In the genomic region with DNA sequence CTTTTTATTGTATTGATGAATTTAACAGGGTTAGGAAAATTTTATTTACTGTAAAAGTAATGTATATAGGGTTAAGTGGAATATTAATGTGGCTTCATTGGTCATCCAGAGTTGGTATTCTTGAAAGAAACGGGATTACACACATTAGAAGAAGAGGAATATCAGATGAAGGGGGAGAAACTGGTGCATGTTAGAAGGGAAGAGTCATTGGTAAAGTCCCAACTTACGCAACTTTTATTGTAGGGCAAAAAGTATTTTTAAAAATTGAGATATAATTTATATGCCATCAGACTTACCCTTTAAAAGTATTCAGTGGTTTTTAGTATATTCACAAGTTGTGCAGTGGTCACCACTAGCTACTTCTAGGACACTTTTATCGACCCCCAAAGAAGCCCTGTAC, we compare ENCODE assay signal across 22 cellular contexts.
"Had no signal": no experiment of that assay in that cellular context is flagged by ENCODE, and none has a peak within 500 bp of the region (broad histone marks: within the 10 kb centered on the region; RNA-seq: fewer than 3 reads in every experiment).

No MANE protein-coding gene starts in this region.

- H2AFZ ChIP-seq: parathyroid adenoma had no signal

- ATAC-seq: left ventricle myocardium superior; lower lobe of right lung; mucosa of descending colon; natural killer cell treated with Interleukin-12 subunit alpha and Interleukin-12 subunit beta and Interleukin-15 and Interleukin-18, amount 100 ng/mL, for 72 hours; right lobe of liver; stimulated activated naive CD8-positive, alpha-beta T cell treated with anti-CD3 and anti-CD28 coated beads, Interleukin-15, amount 100 ng/mL, for 72 hours had no signal

- H3K27ac ChIP-seq: dorsolateral prefrontal cortex, lower lobe of right lung, parathyroid adenoma, right lobe of liver, suprapubic skin, transverse colon, upper lobe of right lung, uterus had no signal

- H3K36me3 ChIP-seq: uterus had no signal

- H3K4me1 ChIP-seq: lower lobe of right lung, parathyroid adenoma, right lobe of liver, suprapubic skin, transverse colon, upper lobe of right lung, uterus had no signal

- DNase-seq: dorsolateral prefrontal cortex; effector CD4-positive, alpha-beta T cell; foreskin melanocyte; hypothalamus; immature natural killer cell; left ventricle myocardium superior; lower lobe of right lung; mucosa of descending colon; naive B cell; right lobe of liver; small intestine; stimulated activated CD4-positive, alpha-beta T cell treated with anti-CD3 and anti-CD28 coated beads, Interleukin-15, amount 100 ng/mL, for 24 hours; stimulated activated CD4-positive, alpha-beta T cell treated with anti-CD3 and anti-CD28 coated beads, Interleukin-2, amount 100 ng/mL, for 48 hours; stimulated activated CD8-positive, alpha-beta memory T cell treated with anti-CD3 and anti-CD28 coated beads, Interleukin-4, amount 100 ng/mL, for 48 hours; stimulated activated naive CD4-positive, alpha-beta T cell; stimulated activated naive CD8-positive, alpha-beta T cell treated with anti-CD3 and anti-CD28 coated beads, Interleukin-15, amount 100 ng/mL, for 72 hours; transverse colon; upper lobe of right lung; uterus had no signal

- H3K4me3 ChIP-seq: dorsolateral prefrontal cortex, lower lobe of right lung, mucosa of descending colon, right lobe of liver, suprapubic skin, transverse colon, upper lobe of right lung, uterus had no signal

- H3K9ac ChIP-seq: parathyroid adenoma had no signal

- H3K9me3 ChIP-seq: lower lobe of right lung, mucosa of descending colon, right lobe of liver, suprapubic skin, transverse colon, upper lobe of right lung, uterus had no signal

- H3K27me3 ChIP-seq: dorsolateral prefrontal cortex, right lobe of liver, suprapubic skin, transverse colon, upper lobe of right lung, uterus had no signal
